In genomic region chr19:48835734-48836088, GRCh38 we compare ENCODE assay signal across 8 cellular contexts. TPM values are rescaled to one million over a fixed set of nuclear protein-coding genes. Genes with fewer than 3 reads are reported as not detected.
DNase-seq lines count a peak whose midpoint lies in the region; FAIRE-seq and TF ChIP-seq lines count a peak whose summit lies in the region.

No MANE protein-coding gene starts in this region.

- TF ChIP-seq POLR2A in H54 (IDR thresholded peaks at IDR 0.05; ENCODE audit: low read depth, low read length) = no peak

- intact Hi-C loops in tibial artery (cut with DNase I; ENCODE audit: low total_unique reads) = loop anchor here (10.0 kb wide), 1 partner anchor 191 kb away; the partner anchor contains the start of gene CA11

- H3K9me3 ChIP-seq in cardiac muscle cell (ENCODE audit: low read depth) (no peaks in the 10 kb centered on the region), trophoblast cell (ENCODE audit: insufficient read depth, low read depth, low read length) (no peaks in the 10 kb centered on the region), tibial artery (no peaks in the 10 kb centered on the region)

- peak overlapping the region; percentile 87 for H3K27ac ChIP-seq in cardiac muscle cell
- peak overlapping the region; percentile 80 for H3K27ac ChIP-seq in trophoblast cell (ENCODE audit: low read depth, low read length)
- peak overlapping the region; percentile 83 to 85 for H3K27ac ChIP-seq in tibial artery

- H3K4me1 ChIP-seq in cardiac muscle cell (ENCODE audit: low read depth) (no peaks in the 10 kb centered on the region), trophoblast cell (ENCODE audit: control insufficient read depth in 1 of 2, insufficient read depth in 2 of 2, low read length in 2 of 2) (peaks cover 2% of the 10 kb centered on the region in 2 experiments), tibial artery (peaks cover 0 to 24% (median 13%) of the 10 kb centered on the region in 4 donors)

- DNase-seq in DMS153 (lab: John Stamatoyannopoulos, UW) = peak; percentile 85
- DNase-seq in H54 (ENCODE audit: insufficient read length, low spot score) = peak; percentile 68
- DNase-seq in NCI-H1105 (lab: John Stamatoyannopoulos, UW) = peak; percentile 90
- DNase-seq in SKM-1 treated with dmso at 0.1 percent for 144 hours (lab: John Stamatoyannopoulos, UW; ENCODE audit: unreplicated experiment) = peak; percentile 51
- peak; percentile 94 for DNase-seq in activated naive CD8-positive, alpha-beta T cell treated with anti-CD3 and anti-CD28 coated beads, Interleukin-2, amount 50 U/mL, for 16 hours (ENCODE audit: low read depth, low spot score)
- peak; percentile 88 to 94 for DNase-seq in cardiac muscle cell (ENCODE audit: low read depth in 1 of 2, low spot score in 1 of 2)
- DNase-seq in trophoblast cell = peak; percentile 93 to 96
- peak; percentile 97 to 98 for DNase-seq in tibial artery

- H3K27me3 ChIP-seq in cardiac muscle cell (no peaks in the 10 kb centered on the region), trophoblast cell (ENCODE audit: insufficient read depth, low read length) (no peaks in the 10 kb centered on the region), tibial artery (no peaks in the 10 kb centered on the region)

- no peak overlapping the region for H4K12ac ChIP-seq in trophoblast cell (ENCODE audit: low read depth, low read length)

- peak overlapping the region; percentile 27 for H4K91ac ChIP-seq in trophoblast cell (ENCODE audit: low read depth, low read length)

- H2BK5ac ChIP-seq in trophoblast cell (ENCODE audit: low read depth, low read length, poor library complexity) = peak overlapping the region; percentile 7

- H3K79me1 ChIP-seq in trophoblast cell (ENCODE audit: low read length) = peaks cover 14% of the 10 kb centered on the region

- H3K9ac ChIP-seq in trophoblast cell (ENCODE audit: low read length) = no peak overlapping the region

- TF ChIP-seq CTCF in cardiac muscle cell (IDR thresholded peaks at IDR 0.05; ENCODE audit: low read depth, low read length) = peak; percentile 88
- TF ChIP-seq CTCF in tibial artery (IDR thresholded peaks at IDR 0.05) = peak; percentile 88 to 98

- peak; percentile 57 for FAIRE-seq in H54 (lab: Jason Lieb, UNC)

- no peak overlapping the region for H2AK5ac ChIP-seq in trophoblast cell (ENCODE audit: low read length)

- peak overlapping the region; percentile 79 for H3K4me2 ChIP-seq in trophoblast cell (ENCODE audit: low read length)

- H3K14ac ChIP-seq in trophoblast cell (ENCODE audit: low read length) = peak overlapping the region; percentile 25

- H2BK120ac ChIP-seq in trophoblast cell (ENCODE audit: insufficient read depth, low read length, poor library complexity) = peak overlapping the region; percentile 61

- peak overlapping the region; percentile 13 for H3K18ac ChIP-seq in trophoblast cell (ENCODE audit: low read length)

- peak overlapping the region; percentile 58 for H4K8ac ChIP-seq in trophoblast cell (ENCODE audit: low read depth, low read length)

- peak overlapping the region; percentile 16 for H3K4ac ChIP-seq in trophoblast cell (ENCODE audit: low read depth, low read length)

- WGBS in trophoblast cell (ENCODE audit: extremely low coverage, insufficient coverage, insufficient read length) = no CpG with 5 or more reads among the region's 12 CpGs

- H2BK12ac ChIP-seq in trophoblast cell (ENCODE audit: low read length) = no peak overlapping the region

- H3K23ac ChIP-seq in trophoblast cell (ENCODE audit: low read length) = no peak overlapping the region

- H3K79me2 ChIP-seq in trophoblast cell (ENCODE audit: control insufficient read depth, insufficient read depth, low read length, poor library complexity) = peaks cover 2% of the 10 kb centered on the region

- H3K36me3 ChIP-seq in cardiac muscle cell = no peaks in the 10 kb centered on the region
- H3K36me3 ChIP-seq in trophoblast cell (ENCODE audit: control insufficient read depth in 1 of 2, insufficient read depth in 2 of 2, low read length in 2 of 2) = peaks cover 17 to 19% of the 10 kb centered on the region in 2 experiments
- H3K36me3 ChIP-seq in tibial artery = peaks cover 0 to 35% (median 9%) of the 10 kb centered on the region in 3 donors

- peak overlapping the region; percentile 37 for H3K4me3 ChIP-seq in cardiac muscle cell
- peak overlapping the region; percentile 72 for H3K4me3 ChIP-seq in trophoblast cell (ENCODE audit: low read depth, low read length)
- H3K4me3 ChIP-seq in tibial artery = peak overlapping the region; percentile 44 to 59

- H2AFZ ChIP-seq in trophoblast cell (ENCODE audit: insufficient read depth, low read length, poor library complexity) = peak overlapping the region; percentile 30

RNA-seq across cellular contexts. Expression of gene HSD17B14, which starts 0.6 kb away (rescaled TPM):
- total RNA-seq in cardiac muscle cell = 27.5 and 43.1 TPM in 2 replicates
- 31.7 and 35.1 TPM in 2 replicates for polyA plus RNA-seq in cardiac muscle cell
- 22.2 and 25.7 TPM in 2 replicates for polyA plus RNA-seq in trophoblast cell (2013)

RNA-seq across cellular contexts. Expression of gene BCAT2, which starts 24.9 kb away (rescaled TPM):
- total RNA-seq in cardiac muscle cell = 127 and 144 TPM in 2 replicates
- polyA plus RNA-seq in cardiac muscle cell = 154 and 157 TPM in 2 replicates
- 13.9 and 14.9 TPM in 2 replicates for polyA plus RNA-seq in trophoblast cell (2013)

RNA-seq across cellular contexts. Expression of gene PLEKHA4, which starts 32.7 kb away (rescaled TPM):
- 22.5 and 27.1 TPM in 2 replicates for total RNA-seq in cardiac muscle cell
- polyA plus RNA-seq in cardiac muscle cell = 29.4 and 37.1 TPM in 2 replicates
- 2.9 and 3.3 TPM in 2 replicates for polyA plus RNA-seq in trophoblast cell (2013)

RNA-seq across cellular contexts. Expression of gene PPP1R15A, which starts 36.5 kb away (rescaled TPM):
- 54.1 and 85.1 TPM in 2 replicates for total RNA-seq in cardiac muscle cell
- 87.6 and 95.7 TPM in 2 replicates for polyA plus RNA-seq in cardiac muscle cell
- 46.6 and 49.6 TPM in 2 replicates for polyA plus RNA-seq in trophoblast cell (2013)

Comparison
In these comparisons a context has a peak if more than half of its experiments do, and no peak if none do; other contexts are left out.
1. Peak in every context shown above with its lines: DNase-seq, H3K4me3 ChIP-seq and H3K27ac ChIP-seq.